ENCODE assay signal across 8 cellular contexts in the genomic region with DNA sequence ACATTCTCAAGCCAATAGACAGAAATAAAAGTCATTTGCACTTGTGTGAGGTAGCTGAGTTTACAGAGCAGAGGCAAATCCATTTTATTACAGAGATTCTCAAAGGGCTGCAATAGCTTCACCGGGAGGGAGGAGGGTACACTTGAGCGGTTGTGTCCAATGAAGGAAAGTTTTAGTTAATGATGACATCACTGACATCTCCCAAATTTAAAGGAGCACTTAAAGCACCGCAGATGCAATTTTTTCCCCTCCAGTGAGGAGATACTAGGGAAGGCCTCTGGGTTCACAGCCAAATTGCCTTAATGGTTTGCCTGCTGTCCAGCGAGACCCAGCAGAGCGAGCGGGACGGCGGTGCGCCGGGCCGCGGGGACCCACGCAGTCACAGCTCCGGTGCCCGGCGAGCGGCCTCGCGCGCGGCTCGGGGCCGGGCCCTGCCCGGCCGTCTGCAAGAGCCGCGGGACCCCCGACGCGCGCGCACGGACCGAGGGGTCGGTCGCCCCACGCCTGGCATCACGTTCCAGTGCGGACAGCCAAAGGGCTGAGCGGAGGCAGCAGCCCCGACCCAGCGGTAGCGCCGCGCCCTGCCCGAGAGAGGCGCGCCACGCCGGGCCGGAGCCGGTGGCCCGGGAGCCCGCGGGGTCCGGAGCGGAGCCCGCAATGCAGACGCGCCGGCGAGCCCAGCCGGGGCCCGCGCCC. TPM values are rescaled to one million over a fixed set of nuclear protein-coding genes. Genes with fewer than 3 reads are reported as not detected.
DNase-seq lines count a peak whose midpoint lies in the region; ATAC-seq and TF ChIP-seq lines count a peak whose summit lies in the region.

No MANE protein-coding gene starts in this region.

- intact Hi-C loops in left ventricle myocardium inferior (cut with micrococcal nuclease) (loop anchor here (10.0 kb wide), 1 partner anchor 65 kb away; no protein-coding TSS in a partner anchor), posterior vena cava (cut with DNase I) (no loop called here)

- peaks cover 15% of the 10 kb centered on the region for H3K4me1 ChIP-seq in left ventricle myocardium inferior

- H3K9me3 ChIP-seq in left ventricle myocardium inferior (replicated peaks): no peaks in the 10 kb centered on the region

- DNase-seq in AG08396 (ENCODE audit: low spot score): peak; percentile 14
- DNase-seq in left ventricle myocardium inferior: no peak
- DNase-seq in retina: peak; percentile 60
- DNase-seq in HCEC 1CT: no peak
- DNase-seq in KG1 (lab: John Stamatoyannopoulos, UW): no peak
- DNase-seq in posterior vena cava (ENCODE audit: low spot score): no peak

- TF ChIP-seq CTCF in WI38 (IDR thresholded peaks at IDR 0.05; ENCODE audit: low read depth, low read length): no peak
- no peak for TF ChIP-seq CTCF in left ventricle myocardium inferior (IDR thresholded peaks at IDR 0.05; ENCODE audit: borderline replicate concordance)

- H3K4me3 ChIP-seq in WI38 (ENCODE audit: low read depth, low read length) (peak overlapping the region; percentile 28; the same call in 1 of the 2 replicates), left ventricle myocardium inferior (peak overlapping the region; percentile 75)

- no peaks in the 10 kb centered on the region for H3K27me3 ChIP-seq in left ventricle myocardium inferior (ENCODE audit: low read depth)

- no peak overlapping the region for H3K27ac ChIP-seq in left ventricle myocardium inferior (replicated peaks)

- peak; percentile 8 for ATAC-seq in GM21723 (IDR thresholded peaks at IDR 0.05; ENCODE audit: unreplicated experiment)

- H3K36me3 ChIP-seq in left ventricle myocardium inferior: no peaks in the 10 kb centered on the region

RNA-seq across cellular contexts. Expression of a gene that starts 0.7 kb away (rescaled TPM):
- total RNA-seq in left ventricle myocardium inferior (1.5 TPM), posterior vena cava (1 to 10 TPM; 1.9 to 2.0 TPM)

Comparison
In these comparisons a context has a peak if more than half of its experiments do, and no peak if none do; other contexts are left out.
1. DNase-seq: peak in AG08396 (single experiment) and retina (single experiment); none in left ventricle myocardium inferior (single experiment), HCEC 1CT (single experiment), KG1 (single experiment) and posterior vena cava (single experiment).